ENCODE assay signal across 1 cellular context in genomic region chr18:31611511-31611910, GRCh38.
TF ChIP-seq lines count a peak whose summit lies in the region.

No MANE protein-coding gene starts in this region.

TF ChIP-seq in H1, 55 proteins besides CTCF, POLR2A, EP300 and RAD21 (continued from another document):
- no peak for TF ChIP-seq ATF2 (IDR thresholded peaks at IDR 0.05; ENCODE audit: low read length)
TF ChIP-seq in H1: peak in this region for 0.
